Comparison of ENCODE assay signal across 9 cellular contexts in genomic region chr17:38874505-38875419, GRCh38. TPM values are rescaled to one million over a fixed set of nuclear protein-coding genes. Genes with fewer than 3 reads are reported as not detected.
DNase-seq lines count a peak whose midpoint lies in the region; ATAC-seq and TF ChIP-seq lines count a peak whose summit lies in the region.
"Had no signal": no experiment of that assay in that cellular context is flagged by ENCODE, and none has a peak within 500 bp of the region (broad histone marks: within the 10 kb centered on the region; RNA-seq: fewer than 3 reads in every experiment).

No MANE protein-coding gene starts in this region.

- peaks cover 54% of the 10 kb centered on the region for H3K4me1 Mint-ChIP-seq in T-helper 2 cell treated with Interferon-gamma antibody and Interleukin-4, amounts not matched to agents 5 μg/mL and 100 μg/mL, for 36 hours (ENCODE audit: low read depth)
- H3K4me1 Mint-ChIP-seq in activated naive CD8-positive, alpha-beta T cell treated with anti-CD3 and anti-CD28 coated beads for 36 hours, result peaks cover 78% of the 10 kb centered on the region

- no peaks in the 10 kb centered on the region for H3K9me3 Mint-ChIP-seq in T-helper 2 cell treated with Interferon-gamma antibody and Interleukin-4, amounts not matched to agents 5 μg/mL and 100 μg/mL, for 36 hours
- no peaks in the 10 kb centered on the region for H3K9me3 Mint-ChIP-seq in activated naive CD8-positive, alpha-beta T cell treated with anti-CD3 and anti-CD28 coated beads for 36 hours

- no peaks in the 10 kb centered on the region for H3K27me3 ChIP-seq in hepatocyte
- H3K27me3 ChIP-seq in stomach smooth muscle (ENCODE audit: control insufficient read depth in 1 of 2, insufficient read depth in 2 of 2, low read length in 2 of 2), result no peaks in the 10 kb centered on the region
- H3K27me3 ChIP-seq: colonic mucosa had no signal

- H3K4me1 ChIP-seq in hepatocyte (ENCODE audit: insufficient read depth) (peaks cover 66% of the 10 kb centered on the region), stomach smooth muscle (ENCODE audit: control insufficient read depth, insufficient read depth, low read length) (peaks cover 67% of the 10 kb centered on the region)

- H2AFZ ChIP-seq in hepatocyte, result no peak overlapping the region

- DNase-seq in T-helper 2 cell treated with Interferon-gamma antibody and Interleukin-4, amounts not matched to agents 5 μg/mL and 100 μg/mL, for 36 hours (ENCODE audit: low spot score), result no peak
- DNase-seq in T-helper 2 cell (no peak), hepatocyte (ENCODE audit: low spot score) (no peak), NCI-H748 (lab: John Stamatoyannopoulos, UW; ENCODE audit: unreplicated experiment) (no peak), cerebellum (ENCODE audit: low spot score) (no peak)
- no peak for DNase-seq in activated naive CD8-positive, alpha-beta T cell treated with anti-CD3 and anti-CD28 coated beads for 36 hours
- DNase-seq: colonic mucosa had no signal

- H3K27me3 Mint-ChIP-seq in T-helper 2 cell treated with Interferon-gamma antibody and Interleukin-4, amounts not matched to agents 5 μg/mL and 100 μg/mL, for 36 hours (ENCODE audit: low read depth), result no peaks in the 10 kb centered on the region
- H3K27me3 Mint-ChIP-seq in activated naive CD8-positive, alpha-beta T cell treated with anti-CD3 and anti-CD28 coated beads for 36 hours, result no peaks in the 10 kb centered on the region

- H3K9ac ChIP-seq in stomach smooth muscle (ENCODE audit: low read length in 2 of 2), result peak overlapping the region; percentile 21 to 30

- peak overlapping the region; percentile 89 for H3K4me2 ChIP-seq in hepatocyte

- no peaks in the 10 kb centered on the region for H3K36me3 ChIP-seq in hepatocyte (replicated peaks; ENCODE audit: insufficient read depth, low read depth)
- peaks cover 4 to 15% of the 10 kb centered on the region in 2 donors for H3K36me3 ChIP-seq in stomach smooth muscle (ENCODE audit: control insufficient read depth in 2 of 2, insufficient read depth in 2 of 2, low read length in 2 of 2)

- 60% methylated on average over 11 of the region's 11 CpGs for WGBS in hepatocyte (ENCODE audit: low lambda C conversion rate, missing lambda C conversion rate)

- no peak for ATAC-seq in GM21515 (IDR thresholded peaks at IDR 0.05; ENCODE audit: unreplicated experiment)

- no peaks in the 10 kb centered on the region for H3K9me3 ChIP-seq in hepatocyte (ENCODE audit: low read depth)
- no peaks in the 10 kb centered on the region for H3K9me3 ChIP-seq in stomach smooth muscle (ENCODE audit: control insufficient read depth in 2 of 2, low read length in 2 of 2)
- H3K9me3 ChIP-seq: colonic mucosa had no signal

- H3K9me2 ChIP-seq in hepatocyte (replicated peaks; ENCODE audit: insufficient read depth), result no peaks in the 10 kb centered on the region

- H3K27ac ChIP-seq in hepatocyte (peak overlapping the region; percentile 84), stomach smooth muscle (ENCODE audit: low read length) (peak overlapping the region; percentile 53)

- H3K79me2 ChIP-seq in hepatocyte, result peaks cover 98% of the 10 kb centered on the region

- peaks cover 78% of the 10 kb centered on the region for H4K20me1 ChIP-seq in hepatocyte (ENCODE audit: insufficient read depth, poor library complexity, severe bottlenecking)

- no peak overlapping the region for H3K4me3 Mint-ChIP-seq in T-helper 2 cell treated with Interferon-gamma antibody and Interleukin-4, amounts not matched to agents 5 μg/mL and 100 μg/mL, for 36 hours
- peak overlapping the region; percentile 16 for H3K4me3 Mint-ChIP-seq in activated naive CD8-positive, alpha-beta T cell treated with anti-CD3 and anti-CD28 coated beads for 36 hours

- H3K4me3 ChIP-seq in hepatocyte (no peak overlapping the region), stomach smooth muscle (ENCODE audit: low read length in 2 of 2) (peak overlapping the region in 1 of 2 donors; percentile 62)
- H3K4me3 ChIP-seq: colonic mucosa had no signal

- H3K36me3 Mint-ChIP-seq in T-helper 2 cell treated with Interferon-gamma antibody and Interleukin-4, amounts not matched to agents 5 μg/mL and 100 μg/mL, for 36 hours (ENCODE audit: low read depth), result peaks cover 25% of the 10 kb centered on the region
- peaks cover 38% of the 10 kb centered on the region for H3K36me3 Mint-ChIP-seq in activated naive CD8-positive, alpha-beta T cell treated with anti-CD3 and anti-CD28 coated beads for 36 hours

- H3K27ac Mint-ChIP-seq in T-helper 2 cell treated with Interferon-gamma antibody and Interleukin-4, amounts not matched to agents 5 μg/mL and 100 μg/mL, for 36 hours, result peak overlapping the region; percentile 52
- peak overlapping the region; percentile 95 for H3K27ac Mint-ChIP-seq in activated naive CD8-positive, alpha-beta T cell treated with anti-CD3 and anti-CD28 coated beads for 36 hours

- TF ChIP-seq CTCF in hepatocyte (IDR thresholded peaks at IDR 0.05; ENCODE audit: poor library complexity), result no peak

RNA-seq across cellular contexts. Expression of gene LASP1, which starts 4.9 kb away (rescaled TPM):
- total RNA-seq in activated naive CD8-positive, alpha-beta T cell treated with anti-CD3 and anti-CD28 coated beads for 36 hours, result 100 to 1,000 TPM; 131 TPM
- total RNA-seq in hepatocyte (214 and 238 TPM in 2 replicates), cerebellum (49.1 TPM)
- 131 and 141 TPM in 2 replicates for polyA plus RNA-seq in hepatocyte

RNA-seq across cellular contexts. Expression of gene RPL23, which starts 21.2 kb away (rescaled TPM):
- total RNA-seq in activated naive CD8-positive, alpha-beta T cell treated with anti-CD3 and anti-CD28 coated beads for 36 hours, result 1,000 to 10,000 TPM; 1,956 to 1,966 TPM
- 1,384 and 1,482 TPM in 2 replicates for total RNA-seq in hepatocyte
- 479 and 491 TPM in 2 replicates for polyA plus RNA-seq in hepatocyte
- total RNA-seq in cerebellum, result 723 TPM

RNA-seq across cellular contexts. Expression of gene CWC25, which starts 49.6 kb away (rescaled TPM):
- total RNA-seq in activated naive CD8-positive, alpha-beta T cell treated with anti-CD3 and anti-CD28 coated beads for 36 hours, result 10 to 100 TPM; 22.3 to 25.6 TPM
- total RNA-seq in hepatocyte (10.0 and 11.0 TPM in 2 replicates), cerebellum (6.9 TPM)
- polyA plus RNA-seq in hepatocyte, result 16.5 and 18.5 TPM in 2 replicates
